8 cellular contexts compared by ENCODE assay signal in the genomic region with DNA sequence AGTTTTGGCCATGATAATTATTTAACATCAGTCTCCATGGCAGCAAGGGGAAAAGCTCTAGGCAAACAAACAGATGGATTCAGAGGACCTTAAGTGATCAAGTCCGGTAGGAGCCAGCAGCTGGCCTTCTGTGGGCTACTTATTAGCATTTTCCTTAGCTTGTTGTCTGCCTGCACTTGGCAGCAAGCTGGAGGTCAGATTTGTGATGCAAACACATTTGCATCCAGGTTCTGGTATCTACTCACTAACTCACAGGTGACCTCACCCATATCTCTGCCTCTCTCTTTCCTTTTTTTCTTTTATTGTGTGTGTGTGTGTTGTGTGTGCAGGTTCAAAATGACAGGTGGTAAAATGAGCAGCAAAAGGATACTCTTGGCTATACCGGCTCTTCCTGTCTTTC. TPM values are rescaled to one million over a fixed set of nuclear protein-coding genes. Genes with fewer than 3 reads are reported as not detected.
DNase-seq lines count a peak whose midpoint lies in the region; ATAC-seq, FAIRE-seq and TF ChIP-seq lines count a peak whose summit lies in the region.

No MANE protein-coding gene starts in this region.

- FAIRE-seq in D721Med (lab: Jason Lieb, UNC) = peak; percentile 46

- DNase-seq in D721Med (ENCODE audit: insufficient read length, low spot score) = no peak
- DNase-seq in NCI-H446 treated with DMSO at 0.1 percent for 48 hours (lab: John Stamatoyannopoulos, UW) = peak; percentile 83
- DNase-seq in epithelial cell of prostate (ENCODE audit: low read depth, low spot score) = peak; percentile 16
- DNase-seq in myocyte (ENCODE audit: low read depth) = peak; percentile 60
- no peak for DNase-seq in HuH-7 (ENCODE audit: low spot score)

- no peak for TF ChIP-seq CTCF in D721Med (IDR thresholded peaks at IDR 0.05; ENCODE audit: insufficient read depth, missing control alignments)

- ATAC-seq in HG02642 (IDR thresholded peaks at IDR 0.05; ENCODE audit: poor library complexity, unreplicated experiment) (no peak), HG02870 (IDR thresholded peaks at IDR 0.05; ENCODE audit: unreplicated experiment) (no peak), GM19463 (IDR thresholded peaks at IDR 0.05; ENCODE audit: unreplicated experiment) (no peak)

- H3K27ac ChIP-seq in epithelial cell of prostate = peak overlapping the region; percentile 32

RNA-seq across cellular contexts. Expression of gene ARHGAP42, which starts 32.3 kb away (rescaled TPM):
- 21.2 and 26.2 TPM in 2 replicates for total RNA-seq in myocyte
- polyA plus RNA-seq in myocyte (2012) = 4.6 TPM

Comparison
In these comparisons a context has a peak if more than half of its experiments do, and no peak if none do; other contexts are left out.
1. DNase-seq: peak in NCI-H446 treated with DMSO at 0.1 percent for 48 hours (single experiment), epithelial cell of prostate (single experiment) and myocyte (single experiment); none in D721Med (single experiment) and HuH-7 (single experiment).